28 cellular contexts compared by ENCODE assay signal in genomic region chr11:60780065-60780464, GRCh38. TPM values are rescaled to one million over a fixed set of nuclear protein-coding genes. Genes with fewer than 3 reads are reported as not detected.
DNase-seq lines count a peak whose midpoint lies in the region; ATAC-seq, FAIRE-seq and TF ChIP-seq lines count a peak whose summit lies in the region.
"Had no signal": no experiment of that assay in that cellular context is flagged by ENCODE, and none has a peak within 500 bp of the region (broad histone marks: within the 10 kb centered on the region; RNA-seq: fewer than 3 reads in every experiment).

No MANE protein-coding gene starts in this region.

- FAIRE-seq in kidney (lab: Jason Lieb, UNC), result no peak
- FAIRE-seq: A549, D721Med, GM12878, GM18507, H54 had no signal

- no peak overlapping the region for H3K9ac ChIP-seq in kidney (ENCODE audit: low read length in 2 of 2)
- H3K9ac ChIP-seq: BLaER1 treated with 17β-estradiol and CSF1 and Interleukin-3, amounts not matched to agents 10 nM and 100 nM had no signal

- H3K36me3 ChIP-seq in kidney (ENCODE audit: control insufficient read depth in 1 of 2, insufficient read depth in 2 of 2, low read length in 2 of 2) (no peaks in the 10 kb centered on the region), upper lobe of right lung (no peaks in the 10 kb centered on the region), SJCRH30 (no peaks in the 10 kb centered on the region)
- H3K36me3 ChIP-seq: BE2C; BLaER1 treated with 17β-estradiol and CSF1 and Interleukin-3, amounts not matched to agents 10 nM and 100 nM; HAP-1 had no signal

- H3K4me1 ChIP-seq in kidney (ENCODE audit: control insufficient read depth in 1 of 2, insufficient read depth in 1 of 2, low read depth in 1 of 2, low read length in 2 of 2), result no peaks in the 10 kb centered on the region
- H3K4me1 ChIP-seq in upper lobe of right lung, result peaks cover 6% of the 10 kb centered on the region
- peaks cover 2% of the 10 kb centered on the region; the same call in 1 of the 2 replicates for H3K4me1 ChIP-seq in SJCRH30
- H3K4me1 ChIP-seq: BE2C, HAP-1 had no signal

- H3K27me3 ChIP-seq in upper lobe of right lung (no peaks in the 10 kb centered on the region), SJCRH30 (no peaks in the 10 kb centered on the region)
- H3K27me3 ChIP-seq: BE2C; BLaER1 treated with 17β-estradiol and CSF1 and Interleukin-3, amounts not matched to agents 10 nM and 100 nM had no signal

- H3K4me3 ChIP-seq in kidney (ENCODE audit: low read length in 2 of 2) (no peak overlapping the region), upper lobe of right lung (no peak overlapping the region), SJCRH30 (no peak overlapping the region)
- H3K4me3 ChIP-seq: A549; BLaER1 treated with 17β-estradiol and CSF1 and Interleukin-3, amounts not matched to agents 10 nM and 100 nM; GM12878; HAP-1 had no signal

- no peak for TF ChIP-seq CTCF in kidney (IDR thresholded peaks at IDR 0.05; ENCODE audit: borderline replicate concordance, extremely low read depth, insufficient read depth)
- TF ChIP-seq CTCF in upper lobe of right lung (IDR thresholded peaks at IDR 0.05), result no peak

- no peak for ATAC-seq in left cardiac atrium
- ATAC-seq in upper lobe of right lung, result no peak
- ATAC-seq: A549, GM12878 had no signal

- H3K36me3 Mint-ChIP-seq in activated CD4-positive, alpha-beta memory T cell treated with anti-CD3 and anti-CD28 coated beads for 36 hours, result no peaks in the 10 kb centered on the region
- H3K36me3 Mint-ChIP-seq: CD14-positive monocyte; CD8-positive, alpha-beta memory T cell had no signal

- peaks cover 4% of the 10 kb centered on the region for H3K4me1 Mint-ChIP-seq in activated CD4-positive, alpha-beta memory T cell treated with anti-CD3 and anti-CD28 coated beads for 36 hours (ENCODE audit: low read depth)

- POLR2A ChIA-PET in activated CD4-positive, alpha-beta memory T cell treated with anti-CD3 and anti-CD28 coated beads for 36 hours (lab: Charles Lee), result no interaction called here

- no peak overlapping the region for H3K4me3 Mint-ChIP-seq in activated CD4-positive, alpha-beta memory T cell treated with anti-CD3 and anti-CD28 coated beads for 36 hours
- H3K4me3 Mint-ChIP-seq: CD14-positive monocyte; CD4-positive, alpha-beta T cell; CD8-positive, alpha-beta memory T cell; HFFc6 had no signal

- H3K27me3 Mint-ChIP-seq in activated CD4-positive, alpha-beta memory T cell treated with anti-CD3 and anti-CD28 coated beads for 36 hours, result peaks cover 2% of the 10 kb centered on the region
- H3K27me3 Mint-ChIP-seq: CD4-positive, alpha-beta T cell had no signal

- CTCF ChIA-PET in activated CD4-positive, alpha-beta memory T cell treated with anti-CD3 and anti-CD28 coated beads for 36 hours (lab: Charles Lee), result interaction anchor here (1.6 kb wide), 1 partner anchor 107 kb away, joined by 3 read pairs; no protein-coding TSS in a partner anchor

- intact Hi-C loops in cardiac septum (cut with DNase I), result loop anchor here (5.0 kb wide), 1 partner anchor 117 kb away; no protein-coding TSS in a partner anchor
- intact Hi-C loops in left cardiac atrium (cut with DNase I), result no loop called here
- intact Hi-C loops in kidney (cut with DNase I), result no loop called here
- intact Hi-C loops in posterior vena cava (cut with DNase I), result no loop called here
- intact Hi-C loops in upper lobe of right lung (cut with DNase I), result no loop called here
- intact Hi-C loops in activated CD4-positive, alpha-beta memory T cell treated with anti-CD3 and anti-CD28 coated beads for 36 hours (cut with micrococcal nuclease), result no loop called here

- no peak overlapping the region for H3K27ac ChIP-seq in kidney (ENCODE audit: low read depth in 2 of 2, low read length in 2 of 2)
- no peak overlapping the region for H3K27ac ChIP-seq in upper lobe of right lung
- no peak overlapping the region for H3K27ac ChIP-seq in SJCRH30
- H3K27ac ChIP-seq: A549; BLaER1 treated with 17β-estradiol and CSF1 and Interleukin-3, amounts not matched to agents 10 nM and 100 nM had no signal

- H3K9me3 ChIP-seq in kidney (ENCODE audit: control insufficient read depth in 1 of 2, low read length in 2 of 2) (no peaks in the 10 kb centered on the region), upper lobe of right lung (no peaks in the 10 kb centered on the region), SJCRH30 (replicated peaks) (no peaks in the 10 kb centered on the region)
- H3K9me3 ChIP-seq: A549; BE2C; BLaER1 treated with 17β-estradiol and CSF1 and Interleukin-3, amounts not matched to agents 10 nM and 100 nM; HAP-1 had no signal

- DNase-seq in cardiac septum (ENCODE audit: low spot score) (peak; percentile 51), left cardiac atrium (no peak), kidney (peak; percentile 20), posterior vena cava (ENCODE audit: low spot score) (peak; percentile 18), upper lobe of right lung (peak; percentile 20), epidermal melanocyte (ENCODE audit: insufficient read length, low spot score) (no peak), SJCRH30 (no peak)
- DNase-seq in activated CD4-positive, alpha-beta memory T cell treated with anti-CD3 and anti-CD28 coated beads for 36 hours, result no peak
- DNase-seq: 8988T; ACHN; AML-193; BE2C; CD4-positive, alpha-beta T cell; CD8-positive, alpha-beta memory T cell; DMS 273 treated with DMSO at 0.1 percent for 48 hours; DMS79; EL; GDM1; GOT3; HFFc6 had no signal

- H3K9me3 Mint-ChIP-seq in activated CD4-positive, alpha-beta memory T cell treated with anti-CD3 and anti-CD28 coated beads for 36 hours, result no peaks in the 10 kb centered on the region
- H3K9me3 Mint-ChIP-seq: CD4-positive, alpha-beta T cell; CD8-positive, alpha-beta memory T cell; HFFc6 had no signal

- no peak overlapping the region for H3K27ac Mint-ChIP-seq in activated CD4-positive, alpha-beta memory T cell treated with anti-CD3 and anti-CD28 coated beads for 36 hours
- H3K27ac Mint-ChIP-seq: CD4-positive, alpha-beta T cell; CD8-positive, alpha-beta memory T cell; HFFc6 had no signal

RNA-seq across cellular contexts. Expression of gene MS4A10, which starts 5.1 kb away (rescaled TPM):
- not detected for total RNA-seq in cardiac septum
- total RNA-seq in left cardiac atrium, result not detected
- not detected for total RNA-seq in kidney
- 1.1 TPM for polyA plus RNA-seq in kidney (ENCODE audit: insufficient read depth, low read depth, low replicate concordance)
- total RNA-seq in posterior vena cava, result not detected
- not detected for total RNA-seq in upper lobe of right lung
- not detected for total RNA-seq in activated CD4-positive, alpha-beta memory T cell treated with anti-CD3 and anti-CD28 coated beads for 36 hours
- total RNA-seq in SJCRH30 (2014; rRNA removed; shearing (Covaris generic)), result not detected in 2 replicates
- total RNA-seq: CD4-positive, alpha-beta T cell; CD8-positive, alpha-beta memory T cell; GM12878; HFFc6 had no signal
- polyA plus RNA-seq: A549; CD14-positive monocyte; CD8-positive, alpha-beta memory T cell; GM12878 had no signal

RNA-seq across cellular contexts. Expression of gene MS4A15, which starts 23.4 kb away (rescaled TPM):
- not detected for total RNA-seq in cardiac septum
- total RNA-seq in left cardiac atrium, result not detected
- not detected for total RNA-seq in kidney
- polyA plus RNA-seq in kidney (ENCODE audit: insufficient read depth, low read depth, low replicate concordance), result not detected
- not detected for total RNA-seq in posterior vena cava
- 147 TPM for total RNA-seq in upper lobe of right lung
- not detected for total RNA-seq in activated CD4-positive, alpha-beta memory T cell treated with anti-CD3 and anti-CD28 coated beads for 36 hours
- not detected in 2 replicates for total RNA-seq in SJCRH30 (2014; rRNA removed; shearing (Covaris generic))
- total RNA-seq: CD4-positive, alpha-beta T cell; CD8-positive, alpha-beta memory T cell; HFFc6 had no signal
- polyA plus RNA-seq: A549; CD14-positive monocyte; CD8-positive, alpha-beta memory T cell had no signal

RNA-seq across cellular contexts. Expression of gene MS4A18, which starts 55.5 kb away (rescaled TPM):
- total RNA-seq in cardiac septum (not detected), left cardiac atrium (not detected), kidney (not detected), posterior vena cava (not detected), upper lobe of right lung (not detected)
- not detected for polyA plus RNA-seq in kidney (ENCODE audit: insufficient read depth, low read depth, low replicate concordance)
- not detected for total RNA-seq in activated CD4-positive, alpha-beta memory T cell treated with anti-CD3 and anti-CD28 coated beads for 36 hours
- not detected in 2 replicates for total RNA-seq in SJCRH30 (2014; rRNA removed; shearing (Covaris generic))
- total RNA-seq: CD4-positive, alpha-beta T cell; CD8-positive, alpha-beta memory T cell; GM12878; HFFc6 had no signal
- polyA plus RNA-seq: A549; CD14-positive monocyte; CD8-positive, alpha-beta memory T cell; GM12878 had no signal

Comparison
In these comparisons a context has a peak if more than half of its experiments do, and no peak if none do; other contexts are left out.
1. DNase-seq: peak in cardiac septum (single experiment), kidney (single experiment), posterior vena cava (single experiment) and upper lobe of right lung (single experiment); none in left cardiac atrium (single experiment), epidermal melanocyte (single experiment), activated CD4-positive, alpha-beta memory T cell treated with anti-CD3 and anti-CD28 coated beads for 36 hours (single experiment) and SJCRH30 (0 of 2).
2. RNA of gene MS4A15, which starts 23.4 kb away (total RNA-seq): 147 TPM in upper lobe of right lung (single experiment); not detected in activated CD4-positive, alpha-beta memory T cell treated with anti-CD3 and anti-CD28 coated beads for 36 hours, not detected in posterior vena cava, not detected in cardiac septum (single experiment), not detected in left cardiac atrium, not detected in kidney (single experiment) and not detected in SJCRH30; every median in the first group is over 100 times any median in the second.